In genomic region chr7:148261996-148262688, GRCh38 we compare ENCODE assay signal across 8 cellular contexts.
A peak's percentile ranks its signal among the peaks of the same experiment; 100 is the strongest.
DNase-seq lines count a peak whose midpoint lies in the region; ATAC-seq lines count a peak whose summit lies in the region.

No MANE protein-coding gene starts in this region.

- H3K9me3 Mint-ChIP-seq in activated T-cell treated with anti-CD3 and anti-CD28 coated beads, Interleukin-2, amount 50 U/mL, for 24 hours = no peaks in the 10 kb centered on the region

- H3K36me3 Mint-ChIP-seq in activated T-cell treated with anti-CD3 and anti-CD28 coated beads, Interleukin-2, amount 50 U/mL, for 24 hours (ENCODE audit: low read depth) = no peaks in the 10 kb centered on the region

- ATAC-seq in left lobe of liver (peak; percentile 11), GM21717 (IDR thresholded peaks at IDR 0.05; ENCODE audit: unreplicated experiment) (no peak), HG02571 (IDR thresholded peaks at IDR 0.05; ENCODE audit: unreplicated experiment) (no peak)

- in situ Hi-C loops in SK-MEL-5 (cut with HindIII; ENCODE audit: low pct_unique_long_range_greater_than_20kb, low sequenced_read_pairs) = no loop called here

- peaks cover 10% of the 10 kb centered on the region for H3K4me1 Mint-ChIP-seq in activated T-cell treated with anti-CD3 and anti-CD28 coated beads, Interleukin-2, amount 50 U/mL, for 24 hours (ENCODE audit: low read depth)

- peak overlapping the region; percentile 18 for H3K4me3 Mint-ChIP-seq in activated T-cell treated with anti-CD3 and anti-CD28 coated beads, Interleukin-2, amount 50 U/mL, for 24 hours

- DNase-seq in activated T-cell treated with anti-CD3 and anti-CD28 coated beads, Interleukin-2, amount 50 U/mL, for 24 hours = no peak
- no peak for DNase-seq in activated T-cell treated with anti-CD3 and anti-CD28 coated beads, Interleukin-2, amount 50 U/mL, for 1 hour
- DNase-seq in SK-MEL-5 (ENCODE audit: low read depth, low spot score) (peak; percentile 21), left lobe of liver (ENCODE audit: low spot score) (no peak), superior temporal gyrus (ENCODE audit: extremely low spot score) (peak; percentile 60), amniotic stem cell (lab: John Stamatoyannopoulos, UW) (no peak)

- no peak overlapping the region for H3K27ac Mint-ChIP-seq in activated T-cell treated with anti-CD3 and anti-CD28 coated beads, Interleukin-2, amount 50 U/mL, for 24 hours

- H3K27me3 Mint-ChIP-seq in activated T-cell treated with anti-CD3 and anti-CD28 coated beads, Interleukin-2, amount 50 U/mL, for 24 hours = peaks cover 19% of the 10 kb centered on the region

Comparison
In these comparisons a context has a peak if more than half of its experiments do, and no peak if none do; other contexts are left out.
1. DNase-seq: peak in SK-MEL-5 (single experiment) and superior temporal gyrus (single experiment); none in activated T-cell treated with anti-CD3 and anti-CD28 coated beads, Interleukin-2, amount 50 U/mL, for 24 hours (single experiment), activated T-cell treated with anti-CD3 and anti-CD28 coated beads, Interleukin-2, amount 50 U/mL, for 1 hour (single experiment), left lobe of liver (single experiment) and amniotic stem cell (single experiment).